In the genomic region with DNA sequence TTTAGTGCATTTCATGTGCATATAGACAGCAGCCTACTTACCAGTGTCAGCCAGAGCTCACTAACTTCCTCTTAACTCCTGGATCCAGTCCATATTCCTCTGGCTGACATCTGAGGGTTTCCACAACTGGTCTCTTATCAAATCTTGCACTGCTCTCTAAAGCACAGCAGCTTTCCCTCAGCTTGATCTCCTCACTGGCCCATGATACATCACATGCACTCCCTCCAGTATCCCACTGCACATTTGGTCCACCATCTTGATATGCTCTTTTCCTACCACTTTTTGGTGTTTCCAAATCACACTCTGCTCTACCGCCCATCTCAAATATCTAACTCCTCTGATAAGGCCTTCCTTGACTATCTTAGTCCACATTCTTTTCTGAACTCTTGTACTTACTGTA, we compare ENCODE assay signal across 1 cellular context.
TF ChIP-seq lines count a peak whose summit lies in the region.

No MANE protein-coding gene starts in this region.

TF ChIP-seq in K562, 482 proteins besides CTCF, POLR2A, EP300 and RAD21 (continued from another document and continues in another):
- TF ChIP-seq KAT7 (CRISPR knock-in tag; IDR thresholded peaks at IDR 0.05; ENCODE audit: borderline replicate concordance) (no peak), GABPB2 (CRISPR knock-in tag; conservative IDR thresholded peaks at IDR 0.05) (no peak), JUN (IDR thresholded peaks at IDR 0.05; ENCODE audit: borderline replicate concordance, low read depth, low read length) (no peak), JUN (CRISPR knock-in tag; IDR thresholded peaks at IDR 0.05; ENCODE audit: borderline replicate concordance) (no peak), RFX5 (IDR thresholded peaks at IDR 0.05; ENCODE audit: low read depth, low read length) (no peak), ZNF830 (CRISPR knock-in tag; IDR thresholded peaks at IDR 0.05) (no peak), SAP30 (IDR thresholded peaks at IDR 0.05; ENCODE audit: borderline replicate concordance, insufficient read depth, low read depth, low read length, poor library complexity, severe bottlenecking) (no peak), HDAC1 (IDR thresholded peaks at IDR 0.05) (peak in 1 of 2 experiments; percentile 92; a peak in 2 of 4 replicates), CREB1 (IDR thresholded peaks at IDR 0.05) (no peak), CREB1 (CRISPR knock-in tag; IDR thresholded peaks at IDR 0.05) (no peak), CEBPG (CRISPR knock-in tag; IDR thresholded peaks at IDR 0.05) (no peak), CEBPG (tag; conservative IDR thresholded peaks at IDR 0.05 in 1 of 2, IDR thresholded peaks at IDR 0.05 in 1 of 2) (no peak), SRSF3 (IDR thresholded peaks at IDR 0.05; ENCODE audit: insufficient read depth, low read length) (no peak), RFX7 (CRISPR knock-in tag; IDR thresholded peaks at IDR 0.05) (no peak), ZNF165 (CRISPR knock-in tag; IDR thresholded peaks at IDR 0.05; ENCODE audit: borderline replicate concordance) (no peak), NONO (IDR thresholded peaks at IDR 0.05; ENCODE audit: low read depth in 2 of 2, low read length in 1 of 2) (no peak), KLF10 (CRISPR knock-in tag; IDR thresholded peaks at IDR 0.05) (no peak), ZNF197 (CRISPR knock-in tag; IDR thresholded peaks at IDR 0.05; ENCODE audit: low read depth) (no peak)
- TF ChIP-seq, protein P1, sequence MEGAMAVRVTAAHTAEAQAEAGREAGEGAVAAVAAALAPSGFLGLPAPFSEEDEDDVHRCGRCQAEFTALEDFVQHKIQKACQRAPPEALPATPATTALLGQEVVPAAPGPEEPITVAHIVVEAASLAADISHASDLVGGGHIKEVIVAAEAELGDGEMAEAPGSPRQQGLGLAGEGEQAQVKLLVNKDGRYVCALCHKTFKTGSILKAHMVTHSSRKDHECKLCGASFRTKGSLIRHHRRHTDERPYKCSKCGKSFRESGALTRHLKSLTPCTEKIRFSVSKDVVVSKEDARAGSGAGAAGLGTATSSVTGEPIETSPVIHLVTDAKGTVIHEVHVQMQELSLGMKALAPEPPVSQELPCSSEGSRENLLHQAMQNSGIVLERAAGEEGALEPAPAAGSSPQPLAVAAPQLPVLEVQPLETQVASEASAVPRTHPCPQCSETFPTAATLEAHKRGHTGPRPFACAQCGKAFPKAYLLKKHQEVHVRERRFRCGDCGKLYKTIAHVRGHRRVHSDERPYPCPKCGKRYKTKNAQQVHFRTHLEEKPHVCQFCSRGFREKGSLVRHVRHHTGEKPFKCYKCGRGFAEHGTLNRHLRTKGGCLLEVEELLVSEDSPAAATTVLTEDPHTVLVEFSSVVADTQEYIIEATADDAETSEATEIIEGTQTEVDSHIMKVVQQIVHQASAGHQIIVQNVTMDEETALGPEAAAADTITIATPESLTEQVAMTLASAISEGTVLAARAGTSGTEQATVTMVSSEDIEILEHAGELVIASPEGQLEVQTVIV (CRISPR knock-in tag; IDR thresholded peaks at IDR 0.05; ENCODE audit: borderline replicate concordance): no peak
- TF ChIP-seq, protein P2, sequence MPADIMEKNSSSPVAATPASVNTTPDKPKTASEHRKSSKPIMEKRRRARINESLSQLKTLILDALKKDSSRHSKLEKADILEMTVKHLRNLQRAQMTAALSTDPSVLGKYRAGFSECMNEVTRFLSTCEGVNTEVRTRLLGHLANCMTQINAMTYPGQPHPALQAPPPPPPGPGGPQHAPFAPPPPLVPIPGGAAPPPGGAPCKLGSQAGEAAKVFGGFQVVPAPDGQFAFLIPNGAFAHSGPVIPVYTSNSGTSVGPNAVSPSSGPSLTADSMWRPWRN (IDR thresholded peaks at IDR 0.05; ENCODE audit: low read depth): no peak
- TF ChIP-seq, protein P3, sequence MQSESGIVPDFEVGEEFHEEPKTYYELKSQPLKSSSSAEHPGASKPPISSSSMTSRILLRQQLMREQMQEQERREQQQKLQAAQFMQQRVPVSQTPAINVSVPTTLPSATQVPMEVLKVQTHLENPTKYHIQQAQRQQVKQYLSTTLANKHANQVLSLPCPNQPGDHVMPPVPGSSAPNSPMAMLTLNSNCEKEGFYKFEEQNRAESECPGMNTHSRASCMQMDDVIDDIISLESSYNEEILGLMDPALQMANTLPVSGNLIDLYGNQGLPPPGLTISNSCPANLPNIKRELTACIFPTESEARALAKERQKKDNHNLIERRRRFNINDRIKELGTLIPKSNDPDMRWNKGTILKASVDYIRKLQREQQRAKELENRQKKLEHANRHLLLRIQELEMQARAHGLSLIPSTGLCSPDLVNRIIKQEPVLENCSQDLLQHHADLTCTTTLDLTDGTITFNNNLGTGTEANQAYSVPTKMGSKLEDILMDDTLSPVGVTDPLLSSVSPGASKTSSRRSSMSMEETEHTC (IDR thresholded peaks at IDR 0.05): peak; percentile 64; the same call in 1 of the 2 replicates
- TF ChIP-seq, protein P4, sequence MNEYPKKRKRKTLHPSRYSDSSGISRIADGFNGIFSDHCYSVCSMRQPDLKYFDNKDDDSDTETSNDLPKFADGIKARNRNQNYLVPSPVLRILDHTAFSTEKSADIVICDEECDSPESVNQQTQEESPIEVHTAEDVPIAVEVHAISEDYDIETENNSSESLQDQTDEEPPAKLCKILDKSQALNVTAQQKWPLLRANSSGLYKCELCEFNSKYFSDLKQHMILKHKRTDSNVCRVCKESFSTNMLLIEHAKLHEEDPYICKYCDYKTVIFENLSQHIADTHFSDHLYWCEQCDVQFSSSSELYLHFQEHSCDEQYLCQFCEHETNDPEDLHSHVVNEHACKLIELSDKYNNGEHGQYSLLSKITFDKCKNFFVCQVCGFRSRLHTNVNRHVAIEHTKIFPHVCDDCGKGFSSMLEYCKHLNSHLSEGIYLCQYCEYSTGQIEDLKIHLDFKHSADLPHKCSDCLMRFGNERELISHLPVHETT (CRISPR knock-in tag; conservative IDR thresholded peaks at IDR 0.05 in 1 of 2, IDR thresholded peaks at IDR 0.05 in 1 of 2): no peak; a peak in 1 of 4 replicates
- TF ChIP-seq, protein P5, sequence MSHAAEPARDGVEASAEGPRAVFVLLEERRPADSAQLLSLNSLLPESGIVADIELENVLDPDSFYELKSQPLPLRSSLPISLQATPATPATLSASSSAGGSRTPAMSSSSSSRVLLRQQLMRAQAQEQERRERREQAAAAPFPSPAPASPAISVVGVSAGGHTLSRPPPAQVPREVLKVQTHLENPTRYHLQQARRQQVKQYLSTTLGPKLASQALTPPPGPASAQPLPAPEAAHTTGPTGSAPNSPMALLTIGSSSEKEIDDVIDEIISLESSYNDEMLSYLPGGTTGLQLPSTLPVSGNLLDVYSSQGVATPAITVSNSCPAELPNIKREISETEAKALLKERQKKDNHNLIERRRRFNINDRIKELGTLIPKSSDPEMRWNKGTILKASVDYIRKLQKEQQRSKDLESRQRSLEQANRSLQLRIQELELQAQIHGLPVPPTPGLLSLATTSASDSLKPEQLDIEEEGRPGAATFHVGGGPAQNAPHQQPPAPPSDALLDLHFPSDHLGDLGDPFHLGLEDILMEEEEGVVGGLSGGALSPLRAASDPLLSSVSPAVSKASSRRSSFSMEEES (CRISPR knock-in tag; IDR thresholded peaks at IDR 0.05): no peak
- TF ChIP-seq, protein P6, sequence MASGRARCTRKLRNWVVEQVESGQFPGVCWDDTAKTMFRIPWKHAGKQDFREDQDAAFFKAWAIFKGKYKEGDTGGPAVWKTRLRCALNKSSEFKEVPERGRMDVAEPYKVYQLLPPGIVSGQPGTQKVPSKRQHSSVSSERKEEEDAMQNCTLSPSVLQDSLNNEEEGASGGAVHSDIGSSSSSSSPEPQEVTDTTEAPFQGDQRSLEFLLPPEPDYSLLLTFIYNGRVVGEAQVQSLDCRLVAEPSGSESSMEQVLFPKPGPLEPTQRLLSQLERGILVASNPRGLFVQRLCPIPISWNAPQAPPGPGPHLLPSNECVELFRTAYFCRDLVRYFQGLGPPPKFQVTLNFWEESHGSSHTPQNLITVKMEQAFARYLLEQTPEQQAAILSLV (tag; IDR thresholded peaks at IDR 0.05): no peak
- TF ChIP-seq, protein P7, sequence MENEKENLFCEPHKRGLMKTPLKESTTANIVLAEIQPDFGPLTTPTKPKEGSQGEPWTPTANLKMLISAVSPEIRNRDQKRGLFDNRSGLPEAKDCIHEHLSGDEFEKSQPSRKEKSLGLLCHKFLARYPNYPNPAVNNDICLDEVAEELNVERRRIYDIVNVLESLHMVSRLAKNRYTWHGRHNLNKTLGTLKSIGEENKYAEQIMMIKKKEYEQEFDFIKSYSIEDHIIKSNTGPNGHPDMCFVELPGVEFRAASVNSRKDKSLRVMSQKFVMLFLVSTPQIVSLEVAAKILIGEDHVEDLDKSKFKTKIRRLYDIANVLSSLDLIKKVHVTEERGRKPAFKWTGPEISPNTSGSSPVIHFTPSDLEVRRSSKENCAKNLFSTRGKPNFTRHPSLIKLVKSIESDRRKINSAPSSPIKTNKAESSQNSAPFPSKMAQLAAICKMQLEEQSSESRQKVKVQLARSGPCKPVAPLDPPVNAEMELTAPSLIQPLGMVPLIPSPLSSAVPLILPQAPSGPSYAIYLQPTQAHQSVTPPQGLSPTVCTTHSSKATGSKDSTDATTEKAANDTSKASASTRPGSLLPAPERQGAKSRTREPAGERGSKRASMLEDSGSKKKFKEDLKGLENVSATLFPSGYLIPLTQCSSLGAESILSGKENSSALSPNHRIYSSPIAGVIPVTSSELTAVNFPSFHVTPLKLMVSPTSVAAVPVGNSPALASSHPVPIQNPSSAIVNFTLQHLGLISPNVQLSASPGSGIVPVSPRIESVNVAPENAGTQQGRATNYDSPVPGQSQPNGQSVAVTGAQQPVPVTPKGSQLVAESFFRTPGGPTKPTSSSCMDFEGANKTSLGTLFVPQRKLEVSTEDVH (IDR thresholded peaks at IDR 0.05; ENCODE audit: low read depth, partially characterized antibody): no peak
- TF ChIP-seq, protein P8, sequence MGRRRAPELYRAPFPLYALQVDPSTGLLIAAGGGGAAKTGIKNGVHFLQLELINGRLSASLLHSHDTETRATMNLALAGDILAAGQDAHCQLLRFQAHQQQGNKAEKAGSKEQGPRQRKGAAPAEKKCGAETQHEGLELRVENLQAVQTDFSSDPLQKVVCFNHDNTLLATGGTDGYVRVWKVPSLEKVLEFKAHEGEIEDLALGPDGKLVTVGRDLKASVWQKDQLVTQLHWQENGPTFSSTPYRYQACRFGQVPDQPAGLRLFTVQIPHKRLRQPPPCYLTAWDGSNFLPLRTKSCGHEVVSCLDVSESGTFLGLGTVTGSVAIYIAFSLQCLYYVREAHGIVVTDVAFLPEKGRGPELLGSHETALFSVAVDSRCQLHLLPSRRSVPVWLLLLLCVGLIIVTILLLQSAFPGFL (CRISPR knock-in tag; IDR thresholded peaks at IDR 0.05): no peak
- TF ChIP-seq, protein P9, sequence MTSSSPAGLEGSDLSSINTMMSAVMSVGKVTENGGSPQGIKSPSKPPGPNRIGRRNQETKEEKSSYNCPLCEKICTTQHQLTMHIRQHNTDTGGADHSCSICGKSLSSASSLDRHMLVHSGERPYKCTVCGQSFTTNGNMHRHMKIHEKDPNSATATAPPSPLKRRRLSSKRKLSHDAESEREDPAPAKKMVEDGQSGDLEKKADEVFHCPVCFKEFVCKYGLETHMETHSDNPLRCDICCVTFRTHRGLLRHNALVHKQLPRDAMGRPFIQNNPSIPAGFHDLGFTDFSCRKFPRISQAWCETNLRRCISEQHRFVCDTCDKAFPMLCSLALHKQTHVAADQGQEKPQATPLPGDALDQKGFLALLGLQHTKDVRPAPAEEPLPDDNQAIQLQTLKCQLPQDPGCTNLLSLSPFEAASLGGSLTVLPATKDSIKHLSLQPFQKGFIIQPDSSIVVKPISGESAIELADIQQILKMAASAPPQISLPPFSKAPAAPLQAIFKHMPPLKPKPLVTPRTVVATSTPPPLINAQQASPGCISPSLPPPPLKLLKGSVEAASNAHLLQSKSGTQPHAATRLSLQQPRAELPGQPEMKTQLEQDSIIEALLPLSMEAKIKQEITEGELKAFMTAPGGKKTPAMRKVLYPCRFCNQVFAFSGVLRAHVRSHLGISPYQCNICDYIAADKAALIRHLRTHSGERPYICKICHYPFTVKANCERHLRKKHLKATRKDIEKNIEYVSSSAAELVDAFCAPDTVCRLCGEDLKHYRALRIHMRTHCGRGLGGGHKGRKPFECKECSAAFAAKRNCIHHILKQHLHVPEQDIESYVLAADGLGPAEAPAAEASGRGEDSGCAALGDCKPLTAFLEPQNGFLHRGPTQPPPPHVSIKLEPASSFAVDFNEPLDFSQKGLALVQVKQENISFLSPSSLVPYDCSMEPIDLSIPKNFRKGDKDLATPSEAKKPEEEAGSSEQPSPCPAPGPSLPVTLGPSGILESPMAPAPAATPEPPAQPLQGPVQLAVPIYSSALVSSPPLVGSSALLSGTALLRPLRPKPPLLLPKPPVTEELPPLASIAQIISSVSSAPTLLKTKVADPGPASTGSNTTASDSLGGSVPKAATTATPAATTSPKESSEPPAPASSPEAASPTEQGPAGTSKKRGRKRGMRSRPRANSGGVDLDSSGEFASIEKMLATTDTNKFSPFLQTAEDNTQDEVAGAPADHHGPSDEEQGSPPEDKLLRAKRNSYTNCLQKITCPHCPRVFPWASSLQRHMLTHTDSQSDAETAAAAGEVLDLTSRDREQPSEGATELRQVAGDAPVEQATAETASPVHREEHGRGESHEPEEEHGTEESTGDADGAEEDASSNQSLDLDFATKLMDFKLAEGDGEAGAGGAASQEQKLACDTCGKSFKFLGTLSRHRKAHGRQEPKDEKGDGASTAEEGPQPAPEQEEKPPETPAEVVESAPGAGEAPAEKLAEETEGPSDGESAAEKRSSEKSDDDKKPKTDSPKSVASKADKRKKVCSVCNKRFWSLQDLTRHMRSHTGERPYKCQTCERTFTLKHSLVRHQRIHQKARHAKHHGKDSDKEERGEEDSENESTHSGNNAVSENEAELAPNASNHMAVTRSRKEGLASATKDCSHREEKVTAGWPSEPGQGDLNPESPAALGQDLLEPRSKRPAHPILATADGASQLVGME (CRISPR knock-in tag; IDR thresholded peaks at IDR 0.05): peak; percentile 92; the same call in 1 of the 2 replicates
- TF ChIP-seq, protein P10, sequence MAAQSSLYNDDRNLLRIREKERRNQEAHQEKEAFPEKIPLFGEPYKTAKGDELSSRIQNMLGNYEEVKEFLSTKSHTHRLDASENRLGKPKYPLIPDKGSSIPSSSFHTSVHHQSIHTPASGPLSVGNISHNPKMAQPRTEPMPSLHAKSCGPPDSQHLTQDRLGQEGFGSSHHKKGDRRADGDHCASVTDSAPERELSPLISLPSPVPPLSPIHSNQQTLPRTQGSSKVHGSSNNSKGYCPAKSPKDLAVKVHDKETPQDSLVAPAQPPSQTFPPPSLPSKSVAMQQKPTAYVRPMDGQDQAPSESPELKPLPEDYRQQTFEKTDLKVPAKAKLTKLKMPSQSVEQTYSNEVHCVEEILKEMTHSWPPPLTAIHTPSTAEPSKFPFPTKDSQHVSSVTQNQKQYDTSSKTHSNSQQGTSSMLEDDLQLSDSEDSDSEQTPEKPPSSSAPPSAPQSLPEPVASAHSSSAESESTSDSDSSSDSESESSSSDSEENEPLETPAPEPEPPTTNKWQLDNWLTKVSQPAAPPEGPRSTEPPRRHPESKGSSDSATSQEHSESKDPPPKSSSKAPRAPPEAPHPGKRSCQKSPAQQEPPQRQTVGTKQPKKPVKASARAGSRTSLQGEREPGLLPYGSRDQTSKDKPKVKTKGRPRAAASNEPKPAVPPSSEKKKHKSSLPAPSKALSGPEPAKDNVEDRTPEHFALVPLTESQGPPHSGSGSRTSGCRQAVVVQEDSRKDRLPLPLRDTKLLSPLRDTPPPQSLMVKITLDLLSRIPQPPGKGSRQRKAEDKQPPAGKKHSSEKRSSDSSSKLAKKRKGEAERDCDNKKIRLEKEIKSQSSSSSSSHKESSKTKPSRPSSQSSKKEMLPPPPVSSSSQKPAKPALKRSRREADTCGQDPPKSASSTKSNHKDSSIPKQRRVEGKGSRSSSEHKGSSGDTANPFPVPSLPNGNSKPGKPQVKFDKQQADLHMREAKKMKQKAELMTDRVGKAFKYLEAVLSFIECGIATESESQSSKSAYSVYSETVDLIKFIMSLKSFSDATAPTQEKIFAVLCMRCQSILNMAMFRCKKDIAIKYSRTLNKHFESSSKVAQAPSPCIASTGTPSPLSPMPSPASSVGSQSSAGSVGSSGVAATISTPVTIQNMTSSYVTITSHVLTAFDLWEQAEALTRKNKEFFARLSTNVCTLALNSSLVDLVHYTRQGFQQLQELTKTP (IDR thresholded peaks at IDR 0.05; ENCODE audit: low read depth in 1 of 2, partially characterized antibody in 2 of 2): peak in 1 of 2 experiments; percentile 32
